2 cellular contexts compared by ENCODE assay signal in the genomic region with DNA sequence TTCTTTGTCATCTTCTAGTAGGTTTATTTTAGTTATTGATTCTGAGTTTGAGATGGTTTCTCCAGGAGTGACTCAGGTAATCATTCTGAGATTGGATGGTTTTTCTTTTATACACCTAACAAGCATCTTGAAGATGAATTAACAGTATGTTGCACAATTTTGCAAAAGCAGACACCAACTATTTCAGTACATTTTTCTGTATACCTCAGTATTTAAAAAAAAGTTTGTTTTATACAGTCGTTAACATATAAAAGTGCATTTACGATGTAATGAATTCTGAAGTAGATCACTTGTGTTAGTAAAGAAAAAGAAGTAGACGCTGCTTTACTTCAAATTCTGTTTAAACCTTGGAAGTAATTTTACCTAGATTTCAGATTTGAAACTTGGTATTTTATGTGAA.
TF ChIP-seq lines count a peak whose summit lies in the region.

No MANE protein-coding gene starts in this region.

TF ChIP-seq in A549, 52 proteins besides CTCF, POLR2A, EP300 and RAD21:
- no peak for TF ChIP-seq SREBF2 (IDR thresholded peaks at IDR 0.05)
- no peak for TF ChIP-seq HEYL (CRISPR knock-in tag; IDR thresholded peaks at IDR 0.05)
- TF ChIP-seq KDM1A (IDR thresholded peaks at IDR 0.05; ENCODE audit: low read depth) = no peak
- no peak for TF ChIP-seq EHF (CRISPR knock-in tag; IDR thresholded peaks at IDR 0.05)
- TF ChIP-seq, protein P1, sequence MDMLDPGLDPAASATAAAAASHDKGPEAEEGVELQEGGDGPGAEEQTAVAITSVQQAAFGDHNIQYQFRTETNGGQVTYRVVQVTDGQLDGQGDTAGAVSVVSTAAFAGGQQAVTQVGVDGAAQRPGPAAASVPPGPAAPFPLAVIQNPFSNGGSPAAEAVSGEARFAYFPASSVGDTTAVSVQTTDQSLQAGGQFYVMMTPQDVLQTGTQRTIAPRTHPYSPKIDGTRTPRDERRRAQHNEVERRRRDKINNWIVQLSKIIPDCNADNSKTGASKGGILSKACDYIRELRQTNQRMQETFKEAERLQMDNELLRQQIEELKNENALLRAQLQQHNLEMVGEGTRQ (IDR thresholded peaks at IDR 0.05) = no peak
- no peak for TF ChIP-seq NPAS2 (CRISPR knock-in tag; IDR thresholded peaks at IDR 0.05; ENCODE audit: borderline replicate concordance)
- TF ChIP-seq ZSCAN20 (CRISPR knock-in tag; IDR thresholded peaks at IDR 0.05) = no peak
- TF ChIP-seq CHD4 (IDR thresholded peaks at IDR 0.05; ENCODE audit: borderline replicate concordance) = no peak
- TF ChIP-seq ESRRA (IDR thresholded peaks at IDR 0.05; ENCODE audit: borderline replicate concordance, low read length) = no peak
- no peak for TF ChIP-seq CHD2 (IDR thresholded peaks at IDR 0.05; ENCODE audit: low read length, partially characterized antibody)
- TF ChIP-seq, protein P2, sequence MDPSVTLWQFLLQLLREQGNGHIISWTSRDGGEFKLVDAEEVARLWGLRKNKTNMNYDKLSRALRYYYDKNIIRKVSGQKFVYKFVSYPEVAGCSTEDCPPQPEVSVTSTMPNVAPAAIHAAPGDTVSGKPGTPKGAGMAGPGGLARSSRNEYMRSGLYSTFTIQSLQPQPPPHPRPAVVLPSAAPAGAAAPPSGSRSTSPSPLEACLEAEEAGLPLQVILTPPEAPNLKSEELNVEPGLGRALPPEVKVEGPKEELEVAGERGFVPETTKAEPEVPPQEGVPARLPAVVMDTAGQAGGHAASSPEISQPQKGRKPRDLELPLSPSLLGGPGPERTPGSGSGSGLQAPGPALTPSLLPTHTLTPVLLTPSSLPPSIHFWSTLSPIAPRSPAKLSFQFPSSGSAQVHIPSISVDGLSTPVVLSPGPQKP (IDR thresholded peaks at IDR 0.05; ENCODE audit: low read depth, low read length) = no peak
- TF ChIP-seq, protein P3, sequence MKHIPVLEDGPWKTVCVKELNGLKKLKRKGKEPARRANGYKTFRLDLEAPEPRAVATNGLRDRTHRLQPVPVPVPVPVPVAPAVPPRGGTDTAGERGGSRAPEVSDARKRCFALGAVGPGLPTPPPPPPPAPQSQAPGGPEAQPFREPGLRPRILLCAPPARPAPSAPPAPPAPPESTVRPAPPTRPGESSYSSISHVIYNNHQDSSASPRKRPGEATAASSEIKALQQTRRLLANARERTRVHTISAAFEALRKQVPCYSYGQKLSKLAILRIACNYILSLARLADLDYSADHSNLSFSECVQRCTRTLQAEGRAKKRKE (CRISPR knock-in tag; IDR thresholded peaks at IDR 0.05; ENCODE audit: low read depth) = no peak
- no peak for TF ChIP-seq RNF2 (IDR thresholded peaks at IDR 0.05; ENCODE audit: borderline replicate concordance, low read depth)
- TF ChIP-seq FOSB (CRISPR knock-in tag; IDR thresholded peaks at IDR 0.05) = no peak
- TF ChIP-seq ZFP36 (IDR thresholded peaks at IDR 0.05; ENCODE audit: borderline replicate concordance, partially characterized antibody) = no peak
- TF ChIP-seq POLR2AphosphoS2 (conservative IDR thresholded peaks at IDR 0.05; ENCODE audit: low read length) = no peak
- TF ChIP-seq ZC3H11A (IDR thresholded peaks at IDR 0.05) = no peak
- no peak for TF ChIP-seq FOSL2 (IDR thresholded peaks at IDR 0.05)
- no peak for TF ChIP-seq FOSL2 (CRISPR knock-in tag; IDR thresholded peaks at IDR 0.05)
- TF ChIP-seq TFCP2L1 (CRISPR knock-in tag; IDR thresholded peaks at IDR 0.05) = no peak
TF ChIP-seq in A549: peak in this region for 0.

TF ChIP-seq in GM12878, 131 proteins besides CTCF, POLR2A, EP300 and RAD21:
- TF ChIP-seq SMC3 (IDR thresholded peaks at IDR 0.05; ENCODE audit: borderline replicate concordance, low read length) (no peak), YY1 (IDR thresholded peaks at IDR 0.05; ENCODE audit: low read depth, low read length) (no peak), NFYA (IDR thresholded peaks at IDR 0.05; ENCODE audit: borderline replicate concordance, low read depth, low read length) (no peak), RELA (IDR thresholded peaks at IDR 0.05; ENCODE audit: borderline replicate concordance, partially characterized antibody) (no peak), MTA3 (IDR thresholded peaks at IDR 0.05; ENCODE audit: borderline replicate concordance, low read length) (no peak), TCF7 (IDR thresholded peaks at IDR 0.05; ENCODE audit: borderline replicate concordance) (no peak), SIN3A (IDR thresholded peaks at IDR 0.05; ENCODE audit: low read depth, low read length) (no peak), SMAD1 (IDR thresholded peaks at IDR 0.05; ENCODE audit: low read depth, partially characterized antibody) (no peak), NFXL1 (IDR thresholded peaks at IDR 0.05; ENCODE audit: borderline replicate concordance) (no peak), SMARCA5 (IDR thresholded peaks at IDR 0.05) (no peak), ASH2L (IDR thresholded peaks at IDR 0.05; ENCODE audit: borderline replicate concordance, low read depth) (no peak), CBX3 (IDR thresholded peaks at IDR 0.05; ENCODE audit: borderline replicate concordance, low read depth) (no peak), NBN (IDR thresholded peaks at IDR 0.05) (no peak), ZZZ3 (IDR thresholded peaks at IDR 0.05; ENCODE audit: control insufficient read depth, insufficient read length, low read depth) (no peak), ZSCAN29 (IDR thresholded peaks at IDR 0.05) (no peak), MEF2B (IDR thresholded peaks at IDR 0.05; ENCODE audit: partially characterized antibody, poor library complexity, severe bottlenecking) (no peak)
- TF ChIP-seq, protein P4, sequence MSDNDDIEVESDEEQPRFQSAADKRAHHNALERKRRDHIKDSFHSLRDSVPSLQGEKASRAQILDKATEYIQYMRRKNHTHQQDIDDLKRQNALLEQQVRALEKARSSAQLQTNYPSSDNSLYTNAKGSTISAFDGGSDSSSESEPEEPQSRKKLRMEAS (IDR thresholded peaks at IDR 0.05; ENCODE audit: low read depth, low read length) = no peak
- TF ChIP-seq, protein P5, sequence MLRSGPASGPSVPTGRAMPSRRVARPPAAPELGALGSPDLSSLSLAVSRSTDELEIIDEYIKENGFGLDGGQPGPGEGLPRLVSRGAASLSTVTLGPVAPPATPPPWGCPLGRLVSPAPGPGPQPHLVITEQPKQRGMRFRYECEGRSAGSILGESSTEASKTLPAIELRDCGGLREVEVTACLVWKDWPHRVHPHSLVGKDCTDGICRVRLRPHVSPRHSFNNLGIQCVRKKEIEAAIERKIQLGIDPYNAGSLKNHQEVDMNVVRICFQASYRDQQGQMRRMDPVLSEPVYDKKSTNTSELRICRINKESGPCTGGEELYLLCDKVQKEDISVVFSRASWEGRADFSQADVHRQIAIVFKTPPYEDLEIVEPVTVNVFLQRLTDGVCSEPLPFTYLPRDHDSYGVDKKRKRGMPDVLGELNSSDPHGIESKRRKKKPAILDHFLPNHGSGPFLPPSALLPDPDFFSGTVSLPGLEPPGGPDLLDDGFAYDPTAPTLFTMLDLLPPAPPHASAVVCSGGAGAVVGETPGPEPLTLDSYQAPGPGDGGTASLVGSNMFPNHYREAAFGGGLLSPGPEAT (IDR thresholded peaks at IDR 0.05; ENCODE audit: low read depth) = no peak
- TF ChIP-seq, protein P6, sequence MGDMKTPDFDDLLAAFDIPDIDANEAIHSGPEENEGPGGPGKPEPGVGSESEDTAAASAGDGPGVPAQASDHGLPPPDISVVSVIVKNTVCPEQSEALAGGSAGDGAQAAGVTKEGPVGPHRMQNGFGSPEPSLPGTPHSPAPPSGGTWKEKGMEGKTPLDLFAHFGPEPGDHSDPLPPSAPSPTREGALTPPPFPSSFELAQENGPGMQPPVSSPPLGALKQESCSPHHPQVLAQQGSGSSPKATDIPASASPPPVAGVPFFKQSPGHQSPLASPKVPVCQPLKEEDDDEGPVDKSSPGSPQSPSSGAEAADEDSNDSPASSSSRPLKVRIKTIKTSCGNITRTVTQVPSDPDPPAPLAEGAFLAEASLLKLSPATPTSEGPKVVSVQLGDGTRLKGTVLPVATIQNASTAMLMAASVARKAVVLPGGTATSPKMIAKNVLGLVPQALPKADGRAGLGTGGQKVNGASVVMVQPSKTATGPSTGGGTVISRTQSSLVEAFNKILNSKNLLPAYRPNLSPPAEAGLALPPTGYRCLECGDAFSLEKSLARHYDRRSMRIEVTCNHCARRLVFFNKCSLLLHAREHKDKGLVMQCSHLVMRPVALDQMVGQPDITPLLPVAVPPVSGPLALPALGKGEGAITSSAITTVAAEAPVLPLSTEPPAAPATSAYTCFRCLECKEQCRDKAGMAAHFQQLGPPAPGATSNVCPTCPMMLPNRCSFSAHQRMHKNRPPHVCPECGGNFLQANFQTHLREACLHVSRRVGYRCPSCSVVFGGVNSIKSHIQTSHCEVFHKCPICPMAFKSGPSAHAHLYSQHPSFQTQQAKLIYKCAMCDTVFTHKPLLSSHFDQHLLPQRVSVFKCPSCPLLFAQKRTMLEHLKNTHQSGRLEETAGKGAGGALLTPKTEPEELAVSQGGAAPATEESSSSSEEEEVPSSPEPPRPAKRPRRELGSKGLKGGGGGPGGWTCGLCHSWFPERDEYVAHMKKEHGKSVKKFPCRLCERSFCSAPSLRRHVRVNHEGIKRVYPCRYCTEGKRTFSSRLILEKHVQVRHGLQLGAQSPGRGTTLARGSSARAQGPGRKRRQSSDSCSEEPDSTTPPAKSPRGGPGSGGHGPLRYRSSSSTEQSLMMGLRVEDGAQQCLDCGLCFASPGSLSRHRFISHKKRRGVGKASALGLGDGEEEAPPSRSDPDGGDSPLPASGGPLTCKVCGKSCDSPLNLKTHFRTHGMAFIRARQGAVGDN (IDR thresholded peaks at IDR 0.05) = no peak
